In the genomic region with DNA sequence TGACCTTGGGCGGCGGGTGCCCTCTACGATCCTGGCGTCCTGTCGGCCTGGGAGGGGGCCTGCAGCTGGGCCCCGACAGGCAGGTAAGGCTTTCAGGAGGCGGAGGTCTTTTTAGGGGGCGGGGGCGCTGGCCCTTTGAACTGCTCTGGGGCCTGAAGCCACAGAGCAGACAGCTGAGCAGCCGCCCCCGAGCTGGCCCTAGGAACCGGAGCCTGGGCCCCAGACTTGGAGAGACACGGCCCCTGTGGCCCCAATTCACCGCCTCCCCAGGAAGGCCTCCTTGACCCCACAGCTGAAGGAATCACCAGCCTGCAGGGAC, we compare ENCODE assay signal across 2 cellular contexts.
A peak's percentile ranks its signal among the peaks of the same experiment; 100 is the strongest.
TF ChIP-seq lines count a peak whose summit lies in the region.

No MANE protein-coding gene starts in this region.

TF ChIP-seq in H1, 55 proteins besides CTCF, POLR2A, EP300 and RAD21:
- TF ChIP-seq JUN (IDR thresholded peaks at IDR 0.05; ENCODE audit: low read depth, low read length) (no peak), SUZ12 (IDR thresholded peaks at IDR 0.05; ENCODE audit: low read length) (0 out of 2 replicates have a peak, but pooled peaks have one; percentile 11)

TF ChIP-seq in neural cell, 6 proteins besides CTCF, POLR2A, EP300 and RAD21:
- TF ChIP-seq REST (IDR thresholded peaks at IDR 0.05; ENCODE audit: borderline replicate concordance) (no peak), SMC3 (conservative IDR thresholded peaks at IDR 0.05; ENCODE audit: poor library complexity) (peak; percentile 5), TAF1 (IDR thresholded peaks at IDR 0.05; ENCODE audit: low read depth) (no peak)
